23 cellular contexts compared by ENCODE assay signal in genomic region chrX:68409154-68409553, GRCh38. TPM values are rescaled to one million over a fixed set of nuclear protein-coding genes. Genes with fewer than 3 reads are reported as not detected.
"Had no signal": no experiment of that assay in that cellular context is flagged by ENCODE, and none has a peak within 500 bp of the region (broad histone marks: within the 10 kb centered on the region; RNA-seq: fewer than 3 reads in every experiment).

No MANE protein-coding gene starts in this region.

- DNase-seq: activated CD8-positive, alpha-beta memory T cell treated with anti-CD3 and anti-CD28 coated beads for 24 hours; activated CD8-positive, alpha-beta memory T cell treated with anti-CD3 and anti-CD28 coated beads, Interleukin-2, amount 50 U/mL, for 4 hours; activated naive CD4-positive, alpha-beta T cell; activated naive CD8-positive, alpha-beta T cell treated with anti-CD3 and anti-CD28 coated beads for 36 hours; activated T-cell treated with anti-CD3 and anti-CD28 coated beads, Interleukin-2, amount 50 U/mL, for 24 hours; amniotic stem cell; cerebellar nuclear complex; cortex of kidney; kidney; midbrain; ovary; stimulated activated CD4-positive, alpha-beta T cell treated with anti-CD3 and anti-CD28 coated beads, Interleukin-2, amount 100 ng/mL, for 48 hours; stimulated activated CD8-positive, alpha-beta memory T cell treated with anti-CD3 and anti-CD28 coated beads, Interleukin-4, amount 100 ng/mL, for 48 hours; stimulated activated naive B cell treated with anti-CD40 and anti-IgM and Interleukin-4, amounts not matched to agents 10 μg/mL and 1 μg/mL and 100 μg/mL, for 72 hours; T-helper 9 cell; testis; trophoblast cell; uterus had no signal

- ATAC-seq: activated T-helper 17 cell treated with anti-CD3 and anti-CD28 coated beads, Interleukin-2, amount 50 U/mL, for 72 hours; left lobe of liver; natural killer cell treated with Interleukin-12 subunit alpha and Interleukin-12 subunit beta and Interleukin-15 and Interleukin-18, amount 100 ng/mL, for 72 hours; stimulated activated naive B cell treated with anti-CD40 and anti-IgM and Interleukin-4, amounts not matched to agents 10 μg/mL and 1 μg/mL and 100 μg/mL, for 72 hours; WTC11 had no signal

- H3K36me3 Mint-ChIP-seq: activated naive CD8-positive, alpha-beta T cell treated with anti-CD3 and anti-CD28 coated beads for 36 hours; natural killer cell treated with Interleukin-12 subunit alpha and Interleukin-12 subunit beta and Interleukin-15 and Interleukin-18, amount 100 ng/mL, for 72 hours; stimulated activated naive B cell treated with anti-CD40 and anti-IgM and Interleukin-4, amounts not matched to agents 10 μg/mL and 1 μg/mL and 100 μg/mL, for 72 hours; WTC11 had no signal

- H3K4me1 Mint-ChIP-seq: activated naive CD8-positive, alpha-beta T cell treated with anti-CD3 and anti-CD28 coated beads for 36 hours; activated T-helper 17 cell treated with anti-CD3 and anti-CD28 coated beads, Interleukin-2, amount 50 U/mL, for 72 hours; stimulated activated naive B cell treated with anti-CD40 and anti-IgM and Interleukin-4, amounts not matched to agents 10 μg/mL and 1 μg/mL and 100 μg/mL, for 72 hours; WTC11 had no signal

- H3K9me3 ChIP-seq: breast epithelium, ovary, testis, uterus had no signal

- H3K9me3 Mint-ChIP-seq: activated naive CD8-positive, alpha-beta T cell treated with anti-CD3 and anti-CD28 coated beads for 36 hours; activated T-cell treated with anti-CD3 and anti-CD28 coated beads, Interleukin-2, amount 50 U/mL, for 24 hours; activated T-helper 17 cell treated with anti-CD3 and anti-CD28 coated beads, Interleukin-2, amount 50 U/mL, for 72 hours; natural killer cell treated with Interleukin-12 subunit alpha and Interleukin-12 subunit beta and Interleukin-15 and Interleukin-18, amount 100 ng/mL, for 72 hours; stimulated activated naive B cell treated with anti-CD40 and anti-IgM and Interleukin-4, amounts not matched to agents 10 μg/mL and 1 μg/mL and 100 μg/mL, for 72 hours; WTC11 had no signal

- H3K4me1 ChIP-seq: breast epithelium, testis, uterus had no signal

- H3K27ac ChIP-seq: breast epithelium, ovary, testis, uterus had no signal

- H3K36me3 ChIP-seq: breast epithelium, ovary, uterus had no signal

- H3K27me3 ChIP-seq: ovary, testis had no signal

- H3K27me3 Mint-ChIP-seq: activated naive CD8-positive, alpha-beta T cell treated with anti-CD3 and anti-CD28 coated beads for 36 hours had no signal

- H3K4me3 ChIP-seq: breast epithelium, ovary, testis, uterus had no signal

- H3K27ac Mint-ChIP-seq: activated naive CD8-positive, alpha-beta T cell treated with anti-CD3 and anti-CD28 coated beads for 36 hours; activated T-cell treated with anti-CD3 and anti-CD28 coated beads, Interleukin-2, amount 50 U/mL, for 24 hours; activated T-helper 17 cell treated with anti-CD3 and anti-CD28 coated beads, Interleukin-2, amount 50 U/mL, for 72 hours; natural killer cell treated with Interleukin-12 subunit alpha and Interleukin-12 subunit beta and Interleukin-15 and Interleukin-18, amount 100 ng/mL, for 72 hours; stimulated activated naive B cell treated with anti-CD40 and anti-IgM and Interleukin-4, amounts not matched to agents 10 μg/mL and 1 μg/mL and 100 μg/mL, for 72 hours; WTC11 had no signal

- H3K4me3 Mint-ChIP-seq: activated naive CD8-positive, alpha-beta T cell treated with anti-CD3 and anti-CD28 coated beads for 36 hours; activated T-cell treated with anti-CD3 and anti-CD28 coated beads, Interleukin-2, amount 50 U/mL, for 24 hours; activated T-helper 17 cell treated with anti-CD3 and anti-CD28 coated beads, Interleukin-2, amount 50 U/mL, for 72 hours; natural killer cell treated with Interleukin-12 subunit alpha and Interleukin-12 subunit beta and Interleukin-15 and Interleukin-18, amount 100 ng/mL, for 72 hours; stimulated activated naive B cell treated with anti-CD40 and anti-IgM and Interleukin-4, amounts not matched to agents 10 μg/mL and 1 μg/mL and 100 μg/mL, for 72 hours; WTC11 had no signal

RNA-seq across cellular contexts. Expression of gene OPHN1, which starts 24.1 kb away (rescaled TPM):
- total RNA-seq: activated naive CD8-positive, alpha-beta T cell treated with anti-CD3 and anti-CD28 coated beads for 36 hours had no signal
